Comparison of ENCODE assay signal across 1 cellular context in the genomic region with DNA sequence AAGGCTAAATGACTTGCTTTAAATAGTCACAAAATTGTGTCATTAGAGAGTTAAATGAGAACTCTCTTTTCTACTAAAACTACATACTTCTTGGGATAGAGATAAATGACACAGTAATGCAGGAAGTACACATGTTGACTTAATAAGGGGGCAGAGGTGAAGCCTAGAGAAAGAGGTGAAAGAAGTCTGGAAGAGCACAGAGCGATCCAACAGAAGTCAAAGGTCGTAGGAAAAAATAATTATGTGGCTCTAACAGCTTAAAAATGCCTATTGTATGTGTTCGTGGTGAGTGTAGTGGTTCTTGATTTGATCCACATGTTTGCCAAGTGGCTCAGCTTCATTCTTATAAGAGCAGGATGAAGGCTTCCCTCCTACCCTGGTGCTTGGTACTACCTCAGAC.
TF ChIP-seq lines count a peak whose summit lies in the region.

No MANE protein-coding gene starts in this region.

TF ChIP-seq in endothelial cell of umbilical vein, 7 proteins besides CTCF, POLR2A, EP300 and RAD21 (continued from another document):
- TF ChIP-seq MYC (IDR thresholded peaks at IDR 0.05; ENCODE audit: low read depth, low read length) (no peak), FOS (IDR thresholded peaks at IDR 0.05; ENCODE audit: borderline replicate concordance, insufficient read depth, low read length) (no peak), JUN (IDR thresholded peaks at IDR 0.05; ENCODE audit: borderline replicate concordance, insufficient read depth, insufficient read length, low read depth) (no peak), POLR2AphosphoS5 (IDR thresholded peaks at IDR 0.05; ENCODE audit: insufficient read depth, low read depth, low read length) (no peak), EZH2 (IDR thresholded peaks at IDR 0.05; ENCODE audit: borderline replicate concordance, low read depth, low read length, severe bottlenecking) (no peak)
- TF ChIP-seq, protein P1, sequence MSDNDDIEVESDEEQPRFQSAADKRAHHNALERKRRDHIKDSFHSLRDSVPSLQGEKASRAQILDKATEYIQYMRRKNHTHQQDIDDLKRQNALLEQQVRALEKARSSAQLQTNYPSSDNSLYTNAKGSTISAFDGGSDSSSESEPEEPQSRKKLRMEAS (IDR thresholded peaks at IDR 0.05; ENCODE audit: insufficient read depth, insufficient read length): no peak
